ENCODE assay signal across 18 cellular contexts in the genomic region with DNA sequence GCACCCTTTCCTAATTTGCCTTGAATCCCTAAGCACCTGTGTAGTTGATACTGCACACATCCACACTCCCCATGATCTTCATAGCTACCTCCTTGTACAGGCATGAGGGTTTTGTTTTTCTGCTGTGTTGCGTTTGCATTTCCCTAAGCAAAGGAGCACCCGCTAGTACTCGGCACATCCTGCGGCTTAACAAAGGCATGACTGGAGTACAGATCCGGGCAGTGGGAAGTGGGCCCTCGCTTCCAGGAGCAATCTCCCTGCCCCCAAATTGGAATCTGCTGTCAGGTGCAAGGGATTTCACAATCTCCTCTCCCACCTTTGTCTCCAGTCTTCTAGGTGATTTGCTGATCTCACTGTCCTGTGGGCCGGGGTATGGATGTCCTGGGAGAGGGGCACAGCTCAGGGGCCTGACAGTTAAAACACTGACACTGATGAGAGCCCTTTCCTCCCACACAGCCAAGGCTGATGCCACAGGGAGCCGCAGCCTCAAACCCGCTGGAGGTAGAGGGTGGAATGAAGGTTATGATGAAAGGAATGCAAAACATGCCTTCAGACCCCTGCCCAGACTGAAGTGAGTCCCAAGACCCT.
"Had no signal": no experiment of that assay in that cellular context is flagged by ENCODE, and none has a peak within 500 bp of the region (broad histone marks: within the 10 kb centered on the region; RNA-seq: fewer than 3 reads in every experiment).

No MANE protein-coding gene starts in this region.

- H3K9ac ChIP-seq: parathyroid adenoma had no signal

- H3K27ac ChIP-seq: body of pancreas, gastrocnemius medialis, heart left ventricle, neutrophil, parathyroid adenoma, sigmoid colon had no signal

- H3K4me3 ChIP-seq: body of pancreas, gastrocnemius medialis, heart left ventricle, lung, sigmoid colon had no signal

- H3K27me3 ChIP-seq: body of pancreas, gastrocnemius medialis, heart left ventricle, neutrophil, sigmoid colon had no signal

- H3K9me3 Mint-ChIP-seq: activated CD4-positive, alpha-beta T cell treated with anti-CD3 and anti-CD28 coated beads, Interleukin-2, amount 10 ng/mL, durations not matched to agents 24 days and 14 days; activated naive CD4-positive, alpha-beta T cell treated with anti-CD3 and anti-CD28 coated beads for 36 hours; activated T-cell treated with anti-CD3 and anti-CD28 coated beads, Interleukin-2, amount 50 U/mL, for 24 hours; stimulated activated effector memory CD8-positive, alpha-beta T cell treated with anti-CD3 and anti-CD28 coated beads, Interleukin-12 subunit alpha, Interleukin-12 subunit beta, amount 100 ng/mL, for 72 hours; T-cell had no signal

- H3K4me3 Mint-ChIP-seq: activated CD4-positive, alpha-beta T cell treated with anti-CD3 and anti-CD28 coated beads, Interleukin-2, amount 10 ng/mL, durations not matched to agents 24 days and 14 days; activated CD8-positive, alpha-beta T cell treated with anti-CD3 and anti-CD28 coated beads, Interleukin-2, amount 10 ng/mL, durations not matched to agents 7 days and 5 days; activated naive CD4-positive, alpha-beta T cell treated with anti-CD3 and anti-CD28 coated beads for 36 hours; activated T-cell treated with anti-CD3 and anti-CD28 coated beads, Interleukin-2, amount 50 U/mL, for 24 hours; stimulated activated effector memory CD8-positive, alpha-beta T cell treated with anti-CD3 and anti-CD28 coated beads, Interleukin-12 subunit alpha, Interleukin-12 subunit beta, amount 100 ng/mL, for 72 hours; T-cell had no signal

- H3K36me3 Mint-ChIP-seq: stimulated activated effector memory CD8-positive, alpha-beta T cell treated with anti-CD3 and anti-CD28 coated beads, Interleukin-12 subunit alpha, Interleukin-12 subunit beta, amount 100 ng/mL, for 72 hours; T-cell had no signal

- H2AFZ ChIP-seq: parathyroid adenoma had no signal

- ATAC-seq: activated CD8-positive, alpha-beta T cell treated with anti-CD3 and anti-CD28 coated beads, Interleukin-2, amount 10 ng/mL, durations not matched to agents 7 days and 5 days; body of pancreas; gastrocnemius medialis; heart left ventricle; left lobe of liver; stimulated activated effector memory CD8-positive, alpha-beta T cell treated with anti-CD3 and anti-CD28 coated beads, Interleukin-12 subunit alpha, Interleukin-12 subunit beta, amount 100 ng/mL, for 72 hours; T-cell had no signal

- H3K36me3 ChIP-seq: gastrocnemius medialis, heart left ventricle, neutrophil, sigmoid colon had no signal

- H3K4me1 ChIP-seq: gastrocnemius medialis, parathyroid adenoma had no signal

- H3K27ac Mint-ChIP-seq: activated CD4-positive, alpha-beta T cell treated with anti-CD3 and anti-CD28 coated beads, Interleukin-2, amount 10 ng/mL, durations not matched to agents 24 days and 14 days; activated CD8-positive, alpha-beta T cell treated with anti-CD3 and anti-CD28 coated beads, Interleukin-2, amount 10 ng/mL, durations not matched to agents 7 days and 5 days; activated naive CD4-positive, alpha-beta T cell treated with anti-CD3 and anti-CD28 coated beads for 36 hours; activated T-cell treated with anti-CD3 and anti-CD28 coated beads, Interleukin-2, amount 50 U/mL, for 24 hours; stimulated activated effector memory CD8-positive, alpha-beta T cell treated with anti-CD3 and anti-CD28 coated beads, Interleukin-12 subunit alpha, Interleukin-12 subunit beta, amount 100 ng/mL, for 72 hours; T-cell had no signal

- H3K79me2 ChIP-seq: parathyroid adenoma had no signal

- H3K4me1 Mint-ChIP-seq: activated CD4-positive, alpha-beta T cell treated with anti-CD3 and anti-CD28 coated beads, Interleukin-2, amount 10 ng/mL, durations not matched to agents 24 days and 14 days; stimulated activated effector memory CD8-positive, alpha-beta T cell treated with anti-CD3 and anti-CD28 coated beads, Interleukin-12 subunit alpha, Interleukin-12 subunit beta, amount 100 ng/mL, for 72 hours; T-cell had no signal

- H3K9me3 ChIP-seq: body of pancreas, gastrocnemius medialis, heart left ventricle, neutrophil, sigmoid colon had no signal

- H3K27me3 Mint-ChIP-seq: activated CD4-positive, alpha-beta T cell treated with anti-CD3 and anti-CD28 coated beads, Interleukin-2, amount 10 ng/mL, durations not matched to agents 24 days and 14 days had no signal

- DNase-seq: activated CD4-positive, alpha-beta T cell treated with anti-CD3 and anti-CD28 coated beads, Interleukin-2, amount 10 ng/mL, durations not matched to agents 24 days and 14 days; activated CD4-positive, CD25-positive, alpha-beta regulatory T cell; activated CD8-positive, alpha-beta T cell treated with anti-CD3 and anti-CD28 coated beads, Interleukin-2, amount 10 ng/mL, durations not matched to agents 7 days and 5 days; activated naive CD4-positive, alpha-beta T cell treated with anti-CD3 and anti-CD28 coated beads for 36 hours; activated T-cell treated with anti-CD3 and anti-CD28 coated beads, Interleukin-2, amount 50 U/mL, for 24 hours; body of pancreas; caudate nucleus; gastrocnemius medialis; heart left ventricle; sigmoid colon; stimulated activated CD4-positive, alpha-beta T cell treated with anti-CD3 and anti-CD28 coated beads, Interleukin-4, amount 100 ng/mL, for 24 hours; T-cell; T-helper 9 cell had no signal
